Comparison of ENCODE assay signal across 19 cellular contexts in genomic region chr3:40616420-40616819, GRCh38.
DNase-seq lines count a peak whose midpoint lies in the region; ATAC-seq and TF ChIP-seq lines count a peak whose summit lies in the region.
"Had no signal": no experiment of that assay in that cellular context is flagged by ENCODE, and none has a peak within 500 bp of the region (broad histone marks: within the 10 kb centered on the region; RNA-seq: fewer than 3 reads in every experiment).

No MANE protein-coding gene starts in this region.

- H3K9me2 ChIP-seq in SK-N-SH, result no peaks in the 10 kb centered on the region

- H2AFZ ChIP-seq in SK-N-SH (ENCODE audit: low read depth), result no peak overlapping the region

- H3K9ac ChIP-seq in SK-N-SH, result no peak overlapping the region

- POLR2A ChIA-PET in SK-N-SH (lab: Yijun Ruan, JAX), result interaction anchor here (0.5 kb wide), 1 partner anchor 710 kb away, joined by 4 read pairs; no protein-coding TSS in a partner anchor

- no peak for TF ChIP-seq POLR2A in esophagus squamous epithelium (IDR thresholded peaks at IDR 0.05)

- H3K9me3 ChIP-seq in SK-N-SH (no peaks in the 10 kb centered on the region), left lung (no peaks in the 10 kb centered on the region), esophagus squamous epithelium (no peaks in the 10 kb centered on the region)
- H3K9me3 ChIP-seq: A549, right atrium auricular region had no signal

- no peaks in the 10 kb centered on the region for H4K20me1 ChIP-seq in SK-N-SH (ENCODE audit: insufficient read depth)

- H3K27me3 ChIP-seq in SK-N-SH (ENCODE audit: insufficient read depth) (peaks cover 10% of the 10 kb centered on the region; the same call in 1 of the 2 replicates), left lung (peaks cover 5 to 31% of the 10 kb centered on the region in 2 donors), esophagus squamous epithelium (peaks cover 0 to 10% (median 0%) of the 10 kb centered on the region in 4 donors)
- H3K27me3 ChIP-seq: cardiac muscle cell, right atrium auricular region had no signal

- no peaks in the 10 kb centered on the region for H3K79me2 ChIP-seq in SK-N-SH (ENCODE audit: insufficient read depth)

- no peak for TF ChIP-seq RAD21 in SK-N-SH (IDR thresholded peaks at IDR 0.05; ENCODE audit: low read length)

- no peak overlapping the region for H3K27ac ChIP-seq in SK-N-SH (ENCODE audit: low read depth in 2 of 2, low read length in 1 of 2)
- H3K27ac ChIP-seq in left lung, result no peak overlapping the region
- H3K27ac ChIP-seq in esophagus squamous epithelium, result no peak overlapping the region
- H3K27ac ChIP-seq: A549, C4-2B, cardiac muscle cell, right atrium auricular region had no signal

- TF ChIP-seq EP300 in SK-N-SH (IDR thresholded peaks at IDR 0.05; ENCODE audit: borderline replicate concordance in 1 of 2, low read depth in 1 of 2, low read length in 1 of 2), result no peak

- CTCF ChIA-PET in SK-N-SH (lab: Yijun Ruan, JAX), result no interaction called here

- 46% methylated on average over 7 of the region's 8 CpGs for WGBS in SK-N-SH (ENCODE audit: low lambda C conversion rate)
- WGBS in esophagus squamous epithelium, 2 donors, result 90 to 93% methylated on average over 5 to 8 of the region's 8 CpGs

- H3K4me3 ChIP-seq in SK-N-SH (ENCODE audit: low read depth in 2 of 2, low read length in 1 of 2), result no peak overlapping the region
- H3K4me3 ChIP-seq in left lung, result no peak overlapping the region
- no peak overlapping the region for H3K4me3 ChIP-seq in esophagus squamous epithelium
- H3K4me3 ChIP-seq: A549 had no signal

- peaks cover 0 to 13% of the 10 kb centered on the region in 2 experiments; a peak in 1 of 4 replicates for H3K4me1 ChIP-seq in SK-N-SH (ENCODE audit: control insufficient read depth in 1 of 2, insufficient read depth in 2 of 2, low read depth in 1 of 2, low read length in 1 of 2)
- peaks cover 4 to 9% of the 10 kb centered on the region in 2 donors for H3K4me1 ChIP-seq in left lung
- H3K4me1 ChIP-seq in esophagus squamous epithelium, result peaks cover 7 to 32% (median 9%) of the 10 kb centered on the region in 3 donors
- H3K4me1 ChIP-seq: A549 had no signal

- intact Hi-C loops in left lung (cut with DNase I), result no loop called here
- intact Hi-C loops in esophagus squamous epithelium (cut with DNase I), result no loop called here

- TF ChIP-seq CTCF in SK-N-SH (IDR thresholded peaks at IDR 0.05), result no peak
- TF ChIP-seq CTCF in left lung (IDR thresholded peaks at IDR 0.05), result no peak
- no peak for TF ChIP-seq CTCF in esophagus squamous epithelium (IDR thresholded peaks at IDR 0.05)

- DNase-seq in SK-N-SH (peak; percentile 15), NCI-H748 treated with DMSO at 0.1 percent for 48 hours (lab: John Stamatoyannopoulos, UW) (peak; percentile 48), left lung (no peak), esophagus squamous epithelium (lab: John Stamatoyannopoulos, UW) (no peak), activated gamma-delta T cell treated with Interleukin-2 at 50 U/mL for 16 hours (no peak)
- DNase-seq: activated B cell treated with CpG ODN at 0.5 μM for 24 hours; activated CD8-positive, alpha-beta memory T cell treated with anti-CD3 and anti-CD28 coated beads for 24 hours; activated naive CD8-positive, alpha-beta T cell treated with anti-CD3 and anti-CD28 coated beads, Interleukin-2, amount 10 ng/mL, durations not matched to agents 7 days and 5 days; HCEC 1CT; mammary epithelial cell; stimulated activated naive CD8-positive, alpha-beta T cell treated with anti-CD3 and anti-CD28 coated beads, Interleukin-15, Interleukin-2, amounts not matched to agents 100 U/mL and 50 U/mL, for 24 hours; T-cell had no signal

- H3F3A ChIP-seq in SK-N-SH (replicated peaks; ENCODE audit: insufficient read depth), result no peaks in the 10 kb centered on the region

- H3K36me3 ChIP-seq in SK-N-SH (replicated peaks in 1 of 2; ENCODE audit: control insufficient read depth in 1 of 2, insufficient read depth in 2 of 2, low read length in 1 of 2) (no peaks in the 10 kb centered on the region), left lung (no peaks in the 10 kb centered on the region), esophagus squamous epithelium (no peaks in the 10 kb centered on the region)
- H3K36me3 ChIP-seq: cardiac muscle cell, right atrium auricular region had no signal

- ATAC-seq in SK-N-SH treated with all-trans-retinoic acid at 6 μM for 48 hours (no peak), left lung (peak; percentile 88), HG03457 (IDR thresholded peaks at IDR 0.05; ENCODE audit: unreplicated experiment) (no peak), HG02870 (IDR thresholded peaks at IDR 0.05; ENCODE audit: unreplicated experiment) (no peak)
- ATAC-seq: A549; stimulated activated naive CD8-positive, alpha-beta T cell treated with anti-CD3 and anti-CD28 coated beads, Interleukin-15, Interleukin-2, amounts not matched to agents 100 U/mL and 50 U/mL, for 24 hours; T-cell had no signal

- no peak overlapping the region for H3K4me2 ChIP-seq in SK-N-SH
- H3K4me2 ChIP-seq: A549 had no signal

TF ChIP-seq in SK-N-SH, 30 proteins besides CTCF, POLR2A, EP300 and RAD21 (continues in another document):
- TF ChIP-seq GABPA (IDR thresholded peaks at IDR 0.05; ENCODE audit: low read depth) (no peak), ELF1 (IDR thresholded peaks at IDR 0.05) (no peak), FOSL2 (IDR thresholded peaks at IDR 0.05; ENCODE audit: borderline replicate concordance, low read depth) (no peak), MAX (IDR thresholded peaks at IDR 0.05; ENCODE audit: low read depth) (no peak), IRF3 (IDR thresholded peaks at IDR 0.05; ENCODE audit: low read depth, low read length) (no peak), FOXM1 (IDR thresholded peaks at IDR 0.05; ENCODE audit: low read depth) (no peak)
- TF ChIP-seq, protein P1, sequence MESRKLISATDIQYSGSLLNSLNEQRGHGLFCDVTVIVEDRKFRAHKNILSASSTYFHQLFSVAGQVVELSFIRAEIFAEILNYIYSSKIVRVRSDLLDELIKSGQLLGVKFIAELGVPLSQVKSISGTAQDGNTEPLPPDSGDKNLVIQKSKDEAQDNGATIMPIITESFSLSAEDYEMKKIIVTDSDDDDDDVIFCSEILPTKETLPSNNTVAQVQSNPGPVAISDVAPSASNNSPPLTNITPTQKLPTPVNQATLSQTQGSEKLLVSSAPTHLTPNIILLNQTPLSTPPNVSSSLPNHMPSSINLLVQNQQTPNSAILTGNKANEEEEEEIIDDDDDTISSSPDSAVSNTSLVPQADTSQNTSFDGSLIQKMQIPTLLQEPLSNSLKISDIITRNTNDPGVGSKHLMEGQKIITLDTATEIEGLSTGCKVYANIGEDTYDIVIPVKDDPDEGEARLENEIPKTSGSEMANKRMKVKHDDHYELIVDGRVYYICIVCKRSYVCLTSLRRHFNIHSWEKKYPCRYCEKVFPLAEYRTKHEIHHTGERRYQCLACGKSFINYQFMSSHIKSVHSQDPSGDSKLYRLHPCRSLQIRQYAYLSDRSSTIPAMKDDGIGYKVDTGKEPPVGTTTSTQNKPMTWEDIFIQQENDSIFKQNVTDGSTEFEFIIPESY (IDR thresholded peaks at IDR 0.05; ENCODE audit: borderline replicate concordance, low read depth), result no peak

TF ChIP-seq in SK-N-SH treated with all-trans-retinoic acid at 6 μM for 48 hours, 23 proteins besides CTCF, POLR2A, EP300 and RAD21:
- no peak for TF ChIP-seq ZNF8 (CRISPR knock-in tag; IDR thresholded peaks at IDR 0.05)
- TF ChIP-seq ARNTL (CRISPR knock-in tag; IDR thresholded peaks at IDR 0.05; ENCODE audit: borderline replicate concordance, low read depth), result no peak
- TF ChIP-seq RARB (CRISPR knock-in tag; IDR thresholded peaks at IDR 0.05), result no peak
- TF ChIP-seq CSDC2 (CRISPR knock-in tag; IDR thresholded peaks at IDR 0.05), result no peak
- TF ChIP-seq ZFP30 (CRISPR knock-in tag; IDR thresholded peaks at IDR 0.05), result no peak
- no peak for TF ChIP-seq ZNF70 (CRISPR knock-in tag; IDR thresholded peaks at IDR 0.05)
- no peak for TF ChIP-seq ZFP3 (CRISPR knock-in tag; IDR thresholded peaks at IDR 0.05)
- no peak for TF ChIP-seq ZNF565 (CRISPR knock-in tag; conservative IDR thresholded peaks at IDR 0.05; ENCODE audit: low read depth)
- no peak for TF ChIP-seq PATZ1 (CRISPR knock-in tag; IDR thresholded peaks at IDR 0.05; ENCODE audit: borderline replicate concordance)
- TF ChIP-seq GLIS3 (CRISPR knock-in tag; IDR thresholded peaks at IDR 0.05), result no peak
- no peak for TF ChIP-seq ISL1 (CRISPR knock-in tag; IDR thresholded peaks at IDR 0.05)
- no peak for TF ChIP-seq POU6F1 (CRISPR knock-in tag; IDR thresholded peaks at IDR 0.05; ENCODE audit: borderline replicate concordance, low read depth)
- TF ChIP-seq OSR1 (CRISPR knock-in tag; IDR thresholded peaks at IDR 0.05), result no peak
- TF ChIP-seq ESRRG (CRISPR knock-in tag; IDR thresholded peaks at IDR 0.05), result no peak
- TF ChIP-seq BACH2 (CRISPR knock-in tag; IDR thresholded peaks at IDR 0.05; ENCODE audit: borderline replicate concordance), result no peak
TF ChIP-seq in SK-N-SH treated with all-trans-retinoic acid at 6 μM for 48 hours: peak in this region for 0.

Comparison
In these comparisons a context has a peak if more than half of its experiments do, and no peak if none do; other contexts are left out.
1. DNase-seq: peak in SK-N-SH (single experiment) and NCI-H748 treated with DMSO at 0.1 percent for 48 hours (single experiment); none in left lung (0 of 2), esophagus squamous epithelium (single experiment) and activated gamma-delta T cell treated with Interleukin-2 at 50 U/mL for 16 hours (single experiment).